10 cellular contexts compared by ENCODE assay signal in genomic region chr10:82192665-82193064, GRCh38.
"Had no signal": no experiment of that assay in that cellular context is flagged by ENCODE, and none has a peak within 500 bp of the region (broad histone marks: within the 10 kb centered on the region; RNA-seq: fewer than 3 reads in every experiment).

No MANE protein-coding gene starts in this region.

- H3K4me3 ChIP-seq: GM23338, HAP-1 had no signal

- FAIRE-seq: H1 had no signal

- H3K4me1 ChIP-seq: HAP-1 had no signal

- H3K4me2 ChIP-seq: GM23338, KMS-11 had no signal

- H3K9me3 ChIP-seq: HAP-1 had no signal

- DNase-seq: H7, IMR-90, Karpas-422, KBM-7 had no signal

- ATAC-seq: GM23338, HCT116 had no signal

- H3K27ac ChIP-seq: HL-60, KMS-11 had no signal

- H2AFZ ChIP-seq: GM23338 had no signal

- H3K36me3 ChIP-seq: HAP-1 had no signal

- H3K9ac ChIP-seq: KMS-11 had no signal
